ENCODE assay signal across 8 cellular contexts in genomic region chr1:155309423-155310021, GRCh38. TPM values are rescaled to one million over a fixed set of nuclear protein-coding genes. Genes with fewer than 3 reads are reported as not detected.
A peak's percentile ranks its signal among the peaks of the same experiment; 100 is the strongest.
DNase-seq lines count a peak whose midpoint lies in the region; ATAC-seq and TF ChIP-seq lines count a peak whose summit lies in the region.

No MANE protein-coding gene starts in this region.

- H3K9me3 Mint-ChIP-seq in activated naive CD8-positive, alpha-beta T cell treated with anti-CD3 and anti-CD28 coated beads, Interleukin-2, amount 50 U/mL, for 24 hours = no peaks in the 10 kb centered on the region
- H3K9me3 Mint-ChIP-seq in stimulated activated memory B cell treated with anti-CD40 and anti-IgM and Interleukin-4, amounts not matched to agents 10 μg/mL and 1 μg/mL and 100 μg/mL, for 72 hours = no peaks in the 10 kb centered on the region

- H3K4me1 Mint-ChIP-seq in activated naive CD8-positive, alpha-beta T cell treated with anti-CD3 and anti-CD28 coated beads, Interleukin-2, amount 50 U/mL, for 24 hours = peaks cover 38% of the 10 kb centered on the region
- peaks cover 42% of the 10 kb centered on the region for H3K4me1 Mint-ChIP-seq in stimulated activated memory B cell treated with anti-CD40 and anti-IgM and Interleukin-4, amounts not matched to agents 10 μg/mL and 1 μg/mL and 100 μg/mL, for 72 hours

- H3K27me3 Mint-ChIP-seq in activated naive CD8-positive, alpha-beta T cell treated with anti-CD3 and anti-CD28 coated beads, Interleukin-2, amount 50 U/mL, for 24 hours = peaks cover 2% of the 10 kb centered on the region
- H3K27me3 Mint-ChIP-seq in stimulated activated memory B cell treated with anti-CD40 and anti-IgM and Interleukin-4, amounts not matched to agents 10 μg/mL and 1 μg/mL and 100 μg/mL, for 72 hours = no peaks in the 10 kb centered on the region

- no peaks in the 10 kb centered on the region for H3K9me3 ChIP-seq in iPS-18c (ENCODE audit: control insufficient read depth, insufficient read depth, low read length)

- POLR2A ChIA-PET in HEK293T (lab: Yijun Ruan, JAX) = interaction anchor here (1.2 kb wide), 1 partner anchor 13 kb away, joined by 3 read pairs; no protein-coding TSS in a partner anchor

- CTCF ChIA-PET in HEK293T (lab: Yijun Ruan, JAX) = no interaction called here

- ATAC-seq in activated naive CD8-positive, alpha-beta T cell treated with anti-CD3 and anti-CD28 coated beads, Interleukin-2, amount 50 U/mL, for 24 hours = no peak
- ATAC-seq in stimulated activated memory B cell treated with anti-CD40 and anti-IgM and Interleukin-4, amounts not matched to agents 10 μg/mL and 1 μg/mL and 100 μg/mL, for 72 hours = no peak
- no peak for ATAC-seq in HG02798 (IDR thresholded peaks at IDR 0.05; ENCODE audit: poor library complexity, unreplicated experiment)

- peak overlapping the region; percentile 99 for H3K27ac Mint-ChIP-seq in activated naive CD8-positive, alpha-beta T cell treated with anti-CD3 and anti-CD28 coated beads, Interleukin-2, amount 50 U/mL, for 24 hours
- peak overlapping the region; percentile 96 for H3K27ac Mint-ChIP-seq in stimulated activated memory B cell treated with anti-CD40 and anti-IgM and Interleukin-4, amounts not matched to agents 10 μg/mL and 1 μg/mL and 100 μg/mL, for 72 hours

- H3K36me3 Mint-ChIP-seq in activated naive CD8-positive, alpha-beta T cell treated with anti-CD3 and anti-CD28 coated beads, Interleukin-2, amount 50 U/mL, for 24 hours (ENCODE audit: low read depth) = peaks cover 39% of the 10 kb centered on the region
- H3K36me3 Mint-ChIP-seq in stimulated activated memory B cell treated with anti-CD40 and anti-IgM and Interleukin-4, amounts not matched to agents 10 μg/mL and 1 μg/mL and 100 μg/mL, for 72 hours = peaks cover 35% of the 10 kb centered on the region

- peak; percentile 12 for DNase-seq in Ammon's horn (ENCODE audit: low spot score)
- peak; percentile 31 for DNase-seq in HEK293T (ENCODE audit: extremely low spot score)
- DNase-seq in activated naive CD8-positive, alpha-beta T cell treated with anti-CD3 and anti-CD28 coated beads, Interleukin-2, amount 50 U/mL, for 24 hours = no peak
- no peak for DNase-seq in GOT3 (lab: John Stamatoyannopoulos, UW)
- DNase-seq in occipital lobe (lab: John Stamatoyannopoulos, UW) = no peak

- peak overlapping the region; percentile 99 for H3K4me3 ChIP-seq in iPS-18c (ENCODE audit: insufficient read depth, low read depth, low read length)

- peak overlapping the region; percentile 96 for H3K4me3 Mint-ChIP-seq in activated naive CD8-positive, alpha-beta T cell treated with anti-CD3 and anti-CD28 coated beads, Interleukin-2, amount 50 U/mL, for 24 hours
- peak overlapping the region; percentile 95 for H3K4me3 Mint-ChIP-seq in stimulated activated memory B cell treated with anti-CD40 and anti-IgM and Interleukin-4, amounts not matched to agents 10 μg/mL and 1 μg/mL and 100 μg/mL, for 72 hours

TF ChIP-seq in HEK293T, 16 proteins besides CTCF, POLR2A, EP300 and RAD21:
- TF ChIP-seq ARNT (IDR thresholded peaks at IDR 0.05) = no peak
- no peak for TF ChIP-seq SUZ12 (IDR thresholded peaks at IDR 0.05)
- no peak for TF ChIP-seq HDGF (IDR thresholded peaks at IDR 0.05; ENCODE audit: borderline replicate concordance)
- no peak for TF ChIP-seq ELF4 (IDR thresholded peaks at IDR 0.05)
- no peak for TF ChIP-seq TARDBP (IDR thresholded peaks at IDR 0.05)
- TF ChIP-seq FOXM1 (IDR thresholded peaks at IDR 0.05; ENCODE audit: borderline replicate concordance) = no peak
- TF ChIP-seq SP1 (IDR thresholded peaks at IDR 0.05) = no peak
- TF ChIP-seq NFRKB (IDR thresholded peaks at IDR 0.05) = no peak
- TF ChIP-seq CTBP1 (IDR thresholded peaks at IDR 0.05; ENCODE audit: borderline replicate concordance) = no peak
- TF ChIP-seq LEF1 (IDR thresholded peaks at IDR 0.05; ENCODE audit: borderline replicate concordance) = no peak
- TF ChIP-seq, protein P1, sequence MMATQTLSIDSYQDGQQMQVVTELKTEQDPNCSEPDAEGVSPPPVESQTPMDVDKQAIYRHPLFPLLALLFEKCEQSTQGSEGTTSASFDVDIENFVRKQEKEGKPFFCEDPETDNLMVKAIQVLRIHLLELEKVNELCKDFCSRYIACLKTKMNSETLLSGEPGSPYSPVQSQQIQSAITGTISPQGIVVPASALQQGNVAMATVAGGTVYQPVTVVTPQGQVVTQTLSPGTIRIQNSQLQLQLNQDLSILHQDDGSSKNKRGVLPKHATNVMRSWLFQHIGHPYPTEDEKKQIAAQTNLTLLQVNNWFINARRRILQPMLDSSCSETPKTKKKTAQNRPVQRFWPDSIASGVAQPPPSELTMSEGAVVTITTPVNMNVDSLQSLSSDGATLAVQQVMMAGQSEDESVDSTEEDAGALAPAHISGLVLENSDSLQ (IDR thresholded peaks at IDR 0.05) = no peak
- no peak for TF ChIP-seq ZNF384 (IDR thresholded peaks at IDR 0.05)
- TF ChIP-seq BHLHE40 (IDR thresholded peaks at IDR 0.05; ENCODE audit: borderline replicate concordance) = no peak
- TF ChIP-seq L3MBTL2 (conservative IDR thresholded peaks at IDR 0.05) = no peak
- no peak for TF ChIP-seq FOXK2 (IDR thresholded peaks at IDR 0.05)
- no peak for TF ChIP-seq FOXA1 (IDR thresholded peaks at IDR 0.05)

RNA-seq across cellular contexts. Expression of gene FDPS, which starts 0.9 kb away (rescaled TPM):
- 90.9 TPM for total RNA-seq in occipital lobe

RNA-seq across cellular contexts. Expression of gene PKLR, which starts 8.3 kb away (rescaled TPM):
- not detected for total RNA-seq in occipital lobe

RNA-seq across cellular contexts. Expression of gene RUSC1, which starts 11.2 kb away (rescaled TPM):
- total RNA-seq in occipital lobe = 46.6 TPM

RNA-seq across cellular contexts. Expression of gene HCN3, which starts 32.3 kb away (rescaled TPM):
- 15.6 TPM for total RNA-seq in occipital lobe

RNA-seq across cellular contexts. Expression of gene CLK2, which starts 36.2 kb away (rescaled TPM):
- total RNA-seq in occipital lobe = 26.5 TPM

Comparison
In these comparisons a context has a peak if more than half of its experiments do, and no peak if none do; other contexts are left out.
1. DNase-seq: peak in Ammon's horn (single experiment) and HEK293T (single experiment); none in activated naive CD8-positive, alpha-beta T cell treated with anti-CD3 and anti-CD28 coated beads, Interleukin-2, amount 50 U/mL, for 24 hours (single experiment), GOT3 (single experiment) and occipital lobe (single experiment).